In the genomic region with DNA sequence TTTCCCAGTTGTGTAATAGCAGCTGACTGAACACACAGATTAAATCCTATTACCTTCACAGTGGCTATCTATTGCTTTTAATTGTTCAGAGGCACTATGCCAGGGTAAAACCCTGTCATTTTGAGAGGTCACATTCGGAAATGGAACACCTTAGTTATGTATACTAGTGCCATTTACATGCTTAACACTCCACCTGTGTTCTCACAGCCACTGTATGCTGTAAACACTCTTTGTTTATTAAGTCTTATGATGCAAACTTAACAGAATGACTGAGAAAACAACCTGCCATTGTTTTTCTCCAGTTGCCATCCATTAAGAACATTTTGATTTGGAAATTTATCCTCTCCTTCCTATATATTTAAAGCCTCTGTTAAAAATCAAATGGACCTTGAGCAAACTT, we compare ENCODE assay signal across 25 cellular contexts.
"Had no signal": no experiment of that assay in that cellular context is flagged by ENCODE, and none has a peak within 500 bp of the region (broad histone marks: within the 10 kb centered on the region; RNA-seq: fewer than 3 reads in every experiment).

No MANE protein-coding gene starts in this region.

- H3K27me3 ChIP-seq: heart left ventricle, left lung, neural progenitor cell, right lobe of liver, testis had no signal

- H3K27ac ChIP-seq: coronary artery, epithelial cell of prostate, heart left ventricle, left lung, neural progenitor cell, right lobe of liver, testis had no signal

- DNase-seq: activated CD4-positive, alpha-beta memory T cell treated with anti-CD3 and anti-CD28 coated beads, Interleukin-2, amount 10 ng/mL, durations not matched to agents 7 days and 5 days; activated CD4-positive, alpha-beta T cell treated with anti-CD3 and anti-CD28 coated beads for 48 hours; activated CD4-positive, CD25-positive, alpha-beta regulatory T cell; activated effector memory CD4-positive, alpha-beta T cell treated with anti-CD3 and anti-CD28 coated beads, Interleukin-2, amount 50 U/mL, for 16 hours; activated naive CD4-positive, alpha-beta T cell treated with anti-CD3 and anti-CD28 coated beads, Interleukin-2, amount 10 ng/mL, durations not matched to agents 7 days and 5 days; activated T-cell treated with anti-CD3 and anti-CD28 coated beads, Interleukin-2, amount 50 U/mL, for 72 hours; amygdala; cerebellar nuclear complex; endodermal cell; heart left ventricle; kidney glomerular epithelial cell; left lung; naive thymus-derived CD4-positive, alpha-beta T cell; posterior cingulate gyrus; right lobe of liver; stimulated activated CD4-positive, alpha-beta T cell treated with anti-CD3 and anti-CD28 coated beads, Interleukin-2, amount 100 ng/mL, for 48 hours; stimulated activated CD8-positive, alpha-beta memory T cell treated with anti-CD3 and anti-CD28 coated beads, Interleukin-4, amount 100 ng/mL, for 48 hours; stimulated activated naive B cell treated with anti-CD40 and anti-IgM and Interleukin-4, amounts not matched to agents 10 μg/mL and 1 μg/mL and 100 μg/mL, for 72 hours; T1000; testis had no signal

- H3K9me3 ChIP-seq: heart left ventricle, left lung, right lobe of liver, testis had no signal

- H3K36me3 ChIP-seq: heart left ventricle, left lung, neural progenitor cell, right lobe of liver had no signal

- ATAC-seq: activated T-cell treated with anti-CD3 and anti-CD28 coated beads, Interleukin-2, amount 50 U/mL, for 72 hours; heart left ventricle; left lung; naive thymus-derived CD4-positive, alpha-beta T cell; right lobe of liver; stimulated activated naive B cell treated with anti-CD40 and anti-IgM and Interleukin-4, amounts not matched to agents 10 μg/mL and 1 μg/mL and 100 μg/mL, for 72 hours had no signal

- H3K9ac ChIP-seq: neural progenitor cell had no signal

- H3K4me1 ChIP-seq: heart left ventricle, left lung, neural progenitor cell, right lobe of liver, testis had no signal

- H3K4me3 ChIP-seq: coronary artery, heart left ventricle, left lung, lung, neural progenitor cell, right lobe of liver, smooth muscle cell, testis had no signal
